Comparison of ENCODE assay signal across 25 cellular contexts in genomic region chr16:67167588-67167987, GRCh38. TPM values are rescaled to one million over a fixed set of nuclear protein-coding genes. Genes with fewer than 3 reads are reported as not detected.
A peak's percentile ranks its signal among the peaks of the same experiment; 100 is the strongest.
DNase-seq lines count a peak whose midpoint lies in the region; ATAC-seq, FAIRE-seq and TF ChIP-seq lines count a peak whose summit lies in the region.
"Had no signal": no experiment of that assay in that cellular context is flagged by ENCODE, and none has a peak within 500 bp of the region (broad histone marks: within the 10 kb centered on the region; RNA-seq: fewer than 3 reads in every experiment).

No MANE protein-coding gene starts in this region.

- POLR2A ChIA-PET in K562 (lab: Yijun Ruan, JAX): no interaction called here

- WGBS in right cardiac atrium: 91% methylated on average over 7 of the region's 7 CpGs
- WGBS in K562 (ENCODE audit: insufficient coverage, low coverage, missing lambda C conversion rate): 77% methylated on average over 6 of the region's 7 CpGs
- no CpG with 5 or more reads among the region's 7 CpGs for WGBS in trophoblast cell (ENCODE audit: extremely low coverage, insufficient coverage, insufficient read length)
- WGBS in transverse colon (ENCODE audit: low coverage in 1 of 2), 2 donors: 91% methylated on average over 7 of the region's 7 CpGs; no CpG with 5 or more reads in 1 of the 2 donors

- H3K27ac ChIP-seq in right cardiac atrium (ENCODE audit: low read length) (no peak overlapping the region), K562 (ENCODE audit: extremely low read depth, low read depth, low read length) (no peak overlapping the region), trophoblast cell (ENCODE audit: low read depth, low read length) (no peak overlapping the region), transverse colon (no peak overlapping the region)
- H3K27ac ChIP-seq: BLaER1 treated with 17β-estradiol and CSF1 and Interleukin-3, amounts not matched to agents 10 nM and 100 nM; SK-N-MC had no signal

- no peaks in the 10 kb centered on the region for H3K9me3 ChIP-seq in right cardiac atrium (ENCODE audit: control insufficient read depth, low read length)
- no peaks in the 10 kb centered on the region for H3K9me3 ChIP-seq in K562 (replicated peaks; ENCODE audit: control insufficient read depth, insufficient read depth, low read depth, low read length)
- peaks cover 11% of the 10 kb centered on the region for H3K9me3 ChIP-seq in trophoblast cell (ENCODE audit: insufficient read depth, low read depth, low read length)
- H3K9me3 ChIP-seq in transverse colon: no peaks in the 10 kb centered on the region
- H3K9me3 ChIP-seq: A549; BLaER1 treated with 17β-estradiol and CSF1 and Interleukin-3, amounts not matched to agents 10 nM and 100 nM; Caco-2; HAP-1; MG63 had no signal

- peaks cover 11% of the 10 kb centered on the region; the same call in 2 of the 3 replicates for H3K36me3 ChIP-seq in K562 (ENCODE audit: control insufficient read depth, insufficient read depth, low read length)
- H3K36me3 ChIP-seq in trophoblast cell (ENCODE audit: control insufficient read depth in 1 of 2, insufficient read depth in 2 of 2, low read length in 2 of 2): no peaks in the 10 kb centered on the region
- no peaks in the 10 kb centered on the region for H3K36me3 ChIP-seq in transverse colon
- H3K36me3 ChIP-seq: BLaER1 treated with 17β-estradiol and CSF1 and Interleukin-3, amounts not matched to agents 10 nM and 100 nM; HAP-1; MG63 had no signal

- no peak overlapping the region for H3K14ac ChIP-seq in trophoblast cell (ENCODE audit: low read length)

- H3K79me1 ChIP-seq in trophoblast cell (ENCODE audit: low read length): peaks cover 5% of the 10 kb centered on the region

- no peak overlapping the region for H3K18ac ChIP-seq in trophoblast cell (ENCODE audit: low read length)

- no peak overlapping the region for H2BK12ac ChIP-seq in trophoblast cell (ENCODE audit: low read length)

- peak; percentile 15 to 55 (median 42) for DNase-seq in right cardiac atrium
- DNase-seq in Right ventricle myocardium superior: no peak
- DNase-seq in K562 (ENCODE audit: extremely low read depth in 1 of 4, low spot score in 3 of 4): no peak
- no peak for DNase-seq in trophoblast cell
- peak; percentile 6 for DNase-seq in transverse colon
- DNase-seq in stimulated activated naive CD4-positive, alpha-beta T cell (lab: John Stamatoyannopoulos, UW): no peak
- no peak for DNase-seq in NCI-H1105 treated with DMSO at 0.1 percent for 48 hours (lab: John Stamatoyannopoulos, UW)
- no peak for DNase-seq in epidermal melanocyte (ENCODE audit: insufficient read length, low spot score)
- DNase-seq: AML-193; Caco-2; CD4-positive, alpha-beta memory T cell; GOT3; KG1; MG63; NCI-H1694; NCI-H2029 treated with DMSO at 0.1 percent for 48 hours; NCI-H446 treated with DMSO at 0.1 percent for 48 hours; NCI-H82; RPMI8226; SIG-M5 had no signal

- no peaks in the 10 kb centered on the region for H4K20me1 ChIP-seq in K562 (replicated peaks; ENCODE audit: control insufficient read depth, insufficient read depth, low read length)

- no peaks in the 10 kb centered on the region; the same call in 2 of the 3 replicates for H3K79me2 ChIP-seq in K562 (ENCODE audit: control insufficient read depth, insufficient read depth, low read length)
- H3K79me2 ChIP-seq in trophoblast cell (ENCODE audit: control insufficient read depth, insufficient read depth, low read length, poor library complexity): peaks cover 1% of the 10 kb centered on the region

- H2AFZ ChIP-seq in K562 (ENCODE audit: low read depth, low read length) (no peak overlapping the region), trophoblast cell (ENCODE audit: insufficient read depth, low read length, poor library complexity) (no peak overlapping the region)

- TF ChIP-seq POLR2A in K562 (conservative IDR thresholded peaks at IDR 0.05): no peak
- no peak for TF ChIP-seq POLR2A in transverse colon (IDR thresholded peaks at IDR 0.05)

- no peak overlapping the region for H2BK5ac ChIP-seq in trophoblast cell (ENCODE audit: low read depth, low read length, poor library complexity)

- TF ChIP-seq RAD21 in K562 (CRISPR knock-in tag; conservative IDR thresholded peaks at IDR 0.05 in 1 of 2, IDR thresholded peaks at IDR 0.05 in 1 of 2): no peak

- no peak overlapping the region for H2BK120ac ChIP-seq in trophoblast cell (ENCODE audit: insufficient read depth, low read length, poor library complexity)

- TF ChIP-seq EP300 in K562 (IDR thresholded peaks at IDR 0.05; ENCODE audit: low read length) (no peak), transverse colon (IDR thresholded peaks at IDR 0.05; ENCODE audit: low read depth) (no peak)

- TF ChIP-seq CTCF in K562 (IDR thresholded peaks at IDR 0.05 in 2 of 3, conservative IDR thresholded peaks at IDR 0.05 in 1 of 3; ENCODE audit: insufficient read depth in 2 of 3, low read depth in 1 of 3, low read length in 3 of 3) (no peak), transverse colon (IDR thresholded peaks at IDR 0.05) (no peak)

- H3K4ac ChIP-seq in trophoblast cell (ENCODE audit: low read depth, low read length): no peak overlapping the region

- ATAC-seq in right cardiac atrium: no peak
- ATAC-seq in Right ventricle myocardium superior (ENCODE audit: poor library complexity): no peak
- ATAC-seq in K562: no peak
- ATAC-seq: A549 had no signal

- H4K12ac ChIP-seq in trophoblast cell (ENCODE audit: low read depth, low read length): no peak overlapping the region

- H3K4me1 ChIP-seq in right cardiac atrium (ENCODE audit: control insufficient read depth, insufficient read depth, low read length) (peaks cover 6% of the 10 kb centered on the region), K562 (replicated peaks in 1 of 2; ENCODE audit: control insufficient read depth in 2 of 2, insufficient read depth in 2 of 2, low read length in 2 of 2) (peaks cover 28 to 78% of the 10 kb centered on the region in 2 experiments), trophoblast cell (ENCODE audit: control insufficient read depth in 1 of 2, insufficient read depth in 2 of 2, low read length in 2 of 2) (peaks cover 20 to 31% of the 10 kb centered on the region in 2 experiments), transverse colon (peaks cover 15 to 62% (median 52%) of the 10 kb centered on the region in 4 donors)

- no peak for FAIRE-seq in K562 (lab: Jason Lieb, UNC)
- FAIRE-seq: A549, G401.6 had no signal

- intact Hi-C loops in right cardiac atrium (cut with DNase I): no loop called here
- intact Hi-C loops in Right ventricle myocardium superior (cut with DNase I): no loop called here
- intact Hi-C loops in K562 (cut with micrococcal nuclease): no loop called here
- intact Hi-C loops in transverse colon (cut with DNase I; ENCODE audit: low total_unique reads): no loop called here

- H2AK5ac ChIP-seq in trophoblast cell (ENCODE audit: low read length): no peak overlapping the region

- H3K9me1 ChIP-seq in K562 (ENCODE audit: control insufficient read depth, insufficient read depth, low read length): no peaks in the 10 kb centered on the region

- BruUV-seq in K562 (replicated peaks; lab: Mats Ljungman, UMichigan): no TSS peak

- H4K8ac ChIP-seq in trophoblast cell (ENCODE audit: low read depth, low read length): no peak overlapping the region

- H3K27me3 ChIP-seq in right cardiac atrium (ENCODE audit: control insufficient read depth, insufficient read depth) (no peaks in the 10 kb centered on the region), K562 (ENCODE audit: control insufficient read depth in 2 of 2, insufficient read depth in 2 of 2, low read length in 2 of 2) (no peaks in the 10 kb centered on the region), trophoblast cell (ENCODE audit: insufficient read depth, low read length) (peaks cover 66% of the 10 kb centered on the region), transverse colon (peaks cover 43% of the 10 kb centered on the region)
- H3K27me3 ChIP-seq: MG63 had no signal

- H3K23ac ChIP-seq in trophoblast cell (ENCODE audit: low read length): no peak overlapping the region

- in situ Hi-C loops in K562 (cut with MboI): loop anchor here (25.0 kb wide), 1 partner anchor 205 kb away; the partner anchor contains the start of gene CES3
- in situ Hi-C loops in transverse colon (cut with MboI; ENCODE audit: low pct_ligation_motif_present in 1 of 4, low pct_unique_long_range_greater_than_20kb in 1 of 4, low sequenced_read_pairs in 3 of 4): loop anchor here in 2 of 4 donors (25.0 kb wide), 2 partner anchors 180 to 205 kb away; partner anchors contain the start of genes CES3 (in 1 of the 2) and CES4A (in 1 of the 2)

- H3K4me2 ChIP-seq in K562 (ENCODE audit: insufficient read depth, low read length): no peak overlapping the region
- H3K4me2 ChIP-seq in trophoblast cell (ENCODE audit: low read length): no peak overlapping the region
- H3K4me2 ChIP-seq: A549 had no signal

- H3K9ac ChIP-seq in K562 (ENCODE audit: insufficient read depth in 1 of 2, low read depth in 2 of 2, low read length in 2 of 2) (0 out of 4 replicates have a peak overlapping the region, but pooled peaks of 1 of the 2 experiments have one; percentile 14), trophoblast cell (ENCODE audit: low read length) (no peak overlapping the region)

- CTCF ChIA-PET in K562 (lab: Yijun Ruan, JAX; ENCODE audit: low intra/inter-chr PET ratio): no interaction called here

- H4K91ac ChIP-seq in trophoblast cell (ENCODE audit: low read depth, low read length): no peak overlapping the region

- no peak overlapping the region for H3K4me3 ChIP-seq in right cardiac atrium (ENCODE audit: low read length)
- no peak overlapping the region for H3K4me3 ChIP-seq in K562
- peak overlapping the region; percentile 14 for H3K4me3 ChIP-seq in trophoblast cell (ENCODE audit: low read depth, low read length)
- no peak overlapping the region for H3K4me3 ChIP-seq in transverse colon
- H3K4me3 ChIP-seq: A549; BLaER1 treated with 17β-estradiol and CSF1 and Interleukin-3, amounts not matched to agents 10 nM and 100 nM; HAP-1; MG63; SK-N-MC had no signal

RNA-seq across cellular contexts. Expression of gene NOL3, which starts 2.8 kb away (rescaled TPM):
- 100 to 1,000 TPM in 3 of 4 donors, 10 to 100 TPM in 1; 67.5 to 125 (median 107) TPM for total RNA-seq in right cardiac atrium
- 133 TPM for polyA plus RNA-seq in right cardiac atrium
- 105 TPM for total RNA-seq in Right ventricle myocardium superior
- 81.0 and 88.7 TPM in 2 replicates for total RNA-seq in K562 (2011; cell fraction: chromatin; rRNA removed; ENCODE audit: low replicate concordance)
- total RNA-seq in K562 (2011; cell fraction: nucleolus; rRNA removed): 34.7 and 39.7 TPM in 2 replicates
- 64.6 and 93.4 TPM in 2 replicates for total RNA-seq in K562 (2011; cell fraction: nucleoplasm; rRNA removed)
- total RNA-seq in K562 (2014; rRNA removed): 5.4 and 8.3 TPM in 2 replicates
- total RNA-seq in K562 (2014; rRNA removed; fragmentation: Illumina TruSeq; extraction: Trizol): 3.4 and 4.3 TPM in 2 replicates
- 4.1 and 5.0 TPM in 2 replicates for total RNA-seq in K562 (2015; rRNA removed; fragmentation: Illumina TruSeq; extraction: Trizol)
- total RNA-seq in K562 (2021): 7.0 and 9.3 TPM in 2 replicates
- polyA plus RNA-seq in K562 (2011; rRNA removed): 8.4 and 13.5 TPM in 2 replicates
- polyA plus RNA-seq in K562 (2011; cell fraction: cytosol; rRNA removed): 5.8 and 7.2 TPM in 2 replicates
- polyA plus RNA-seq in K562 (2011; cell fraction: nucleus; rRNA removed): 50.0 and 53.8 TPM in 2 replicates
- 19.1 and 59.4 TPM in 2 replicates for polyA plus RNA-seq in K562 (2012)
- 7.6 and 8.2 TPM in 2 replicates for polyA plus RNA-seq in K562 (2014; fragmentation: Illumina TruSeq; extraction: Trizol)
- polyA plus RNA-seq in K562 (2014; fragmentation: Nextera tagmentation; extraction: Ambion mirVana): under 1 TPM; 0.45 to 0.69 TPM
- 12.2 and 14.0 TPM in 2 replicates for polyA plus RNA-seq in K562 (2014; rRNA removed)
- 3.4 and 5.6 TPM in 2 replicates for polyA minus RNA-seq in K562 (2011; rRNA and poly(A)+ RNA removed)
- polyA minus RNA-seq in K562 (2011; cell fraction: cytosol; rRNA and poly(A)+ RNA removed): 1.9 and 2.5 TPM in 2 replicates
- 5.4 and 10.3 TPM in 2 replicates for polyA minus RNA-seq in K562 (2011; cell fraction: nucleus; rRNA and poly(A)+ RNA removed)
- 4.9 and 5.2 TPM in 2 replicates for polyA plus RNA-seq in trophoblast cell (2013)
- 10 to 100 TPM; 39.5 to 65.9 (median 41.2) TPM for total RNA-seq in transverse colon

RNA-seq across cellular contexts. Expression of gene HSF4, which starts 3.0 kb away (rescaled TPM):
- total RNA-seq in right cardiac atrium: 10 to 100 TPM; 29.7 to 92.2 (median 60.3) TPM
- 36.6 TPM for polyA plus RNA-seq in right cardiac atrium
- 62.9 TPM for total RNA-seq in Right ventricle myocardium superior
- total RNA-seq in K562 (2011; cell fraction: chromatin; rRNA removed; ENCODE audit: low replicate concordance): 143 and 358 TPM in 2 replicates
- total RNA-seq in K562 (2011; cell fraction: nucleolus; rRNA removed): 185 and 204 TPM in 2 replicates
- total RNA-seq in K562 (2011; cell fraction: nucleoplasm; rRNA removed): 149 and 156 TPM in 2 replicates
- 8.3 and 13.2 TPM in 2 replicates for total RNA-seq in K562 (2014; rRNA removed)
- total RNA-seq in K562 (2014; rRNA removed; fragmentation: Illumina TruSeq; extraction: Trizol): 3.4 and 5.3 TPM in 2 replicates
- total RNA-seq in K562 (2015; rRNA removed; fragmentation: Illumina TruSeq; extraction: Trizol): 9.7 and 9.8 TPM in 2 replicates
- 22.6 and 25.2 TPM in 2 replicates for total RNA-seq in K562 (2021)
- 7.3 and 19.2 TPM in 2 replicates for polyA plus RNA-seq in K562 (2011; rRNA removed)
- 8.5 and 10.2 TPM in 2 replicates for polyA plus RNA-seq in K562 (2011; cell fraction: cytosol; rRNA removed)
- 197 and 252 TPM in 2 replicates for polyA plus RNA-seq in K562 (2011; cell fraction: nucleus; rRNA removed)
- polyA plus RNA-seq in K562 (2012): 28.8 and 44.0 TPM in 2 replicates
- polyA plus RNA-seq in K562 (2014; fragmentation: Illumina TruSeq; extraction: Trizol): 9.2 and 12.8 TPM in 2 replicates
- under 1 TPM in 1 of 2 experiments, not detected in 1; 0.50 TPM for polyA plus RNA-seq in K562 (2014; fragmentation: Nextera tagmentation; extraction: Ambion mirVana)
- polyA plus RNA-seq in K562 (2014; rRNA removed): 21.4 and 35.4 TPM in 2 replicates
- 1.5 and 4.8 TPM in 2 replicates for polyA minus RNA-seq in K562 (2011; rRNA and poly(A)+ RNA removed)
- polyA minus RNA-seq in K562 (2011; cell fraction: cytosol; rRNA and poly(A)+ RNA removed): 3.6 and 5.6 TPM in 2 replicates
- polyA minus RNA-seq in K562 (2011; cell fraction: nucleus; rRNA and poly(A)+ RNA removed): 25.0 and 38.5 TPM in 2 replicates
- polyA plus RNA-seq in trophoblast cell (2013): 4.6 and 5.1 TPM in 2 replicates
- 100 to 1,000 TPM in 1 of 4 donors, 10 to 100 TPM in 3; 29.5 to 136 (median 76.6) TPM for total RNA-seq in transverse colon

RNA-seq across cellular contexts. Expression of gene FBXL8, which starts 7.8 kb away (rescaled TPM):
- total RNA-seq in right cardiac atrium (10 to 100 TPM in 2 of 4 donors, 1 to 10 TPM in 2; 7.7 to 13.9 (median 9.9) TPM), Right ventricle myocardium superior (9.5 TPM), K562 (2014; rRNA removed) (12.5 and 14.5 TPM in 2 replicates), K562 (2014; rRNA removed; fragmentation: Illumina TruSeq; extraction: Trizol) (4.0 and 4.7 TPM in 2 replicates), K562 (2015; rRNA removed; fragmentation: Illumina TruSeq; extraction: Trizol) (5.4 and 5.8 TPM in 2 replicates), K562 (2021) (17.6 and 22.1 TPM in 2 replicates), transverse colon (10 to 100 TPM; 30.0 to 91.1 (median 55.1) TPM)
- polyA plus RNA-seq in right cardiac atrium (9.8 TPM), K562 (2011; rRNA removed) (10.9 and 18.2 TPM in 2 replicates), K562 (2014; fragmentation: Illumina TruSeq; extraction: Trizol) (4.4 and 7.4 TPM in 2 replicates), K562 (2014; fragmentation: Nextera tagmentation; extraction: Ambion mirVana) (under 1 TPM in 1 of 2 experiments, not detected in 1; 0.08 TPM), K562 (2014; rRNA removed) (28.2 and 28.8 TPM in 2 replicates)
- total RNA-seq in K562 (2011; cell fraction: chromatin; rRNA removed; ENCODE audit: low replicate concordance): 108 and 283 TPM in 2 replicates
- 168 and 184 TPM in 2 replicates for total RNA-seq in K562 (2011; cell fraction: nucleolus; rRNA removed)
- total RNA-seq in K562 (2011; cell fraction: nucleoplasm; rRNA removed): 119 and 131 TPM in 2 replicates
- polyA plus RNA-seq in K562 (2011; cell fraction: cytosol; rRNA removed): 11.7 and 21.7 TPM in 2 replicates
- 80.6 and 125 TPM in 2 replicates for polyA plus RNA-seq in K562 (2011; cell fraction: nucleus; rRNA removed)
- 12.5 and 25.8 TPM in 2 replicates for polyA plus RNA-seq in K562 (2012)
- polyA minus RNA-seq in K562 (2011; rRNA and poly(A)+ RNA removed): 2.8 and 5.3 TPM in 2 replicates
- 4.2 and 5.6 TPM in 2 replicates for polyA minus RNA-seq in K562 (2011; cell fraction: cytosol; rRNA and poly(A)+ RNA removed)
- polyA minus RNA-seq in K562 (2011; cell fraction: nucleus; rRNA and poly(A)+ RNA removed): 22.2 and 24.5 TPM in 2 replicates
- 3.0 and 3.5 TPM in 2 replicates for polyA plus RNA-seq in trophoblast cell (2013)

RNA-seq across cellular contexts. Expression of gene TRADD, which starts 7.9 kb away (rescaled TPM):
- total RNA-seq in right cardiac atrium (10 to 100 TPM in 2 of 4 donors, 1 to 10 TPM in 2; 9.0 to 11.1 (median 9.8) TPM), Right ventricle myocardium superior (9.0 TPM), K562 (2014; rRNA removed) (11.9 and 18.0 TPM in 2 replicates), K562 (2014; rRNA removed; fragmentation: Illumina TruSeq; extraction: Trizol) (2.9 and 3.0 TPM in 2 replicates), K562 (2015; rRNA removed; fragmentation: Illumina TruSeq; extraction: Trizol) (5.4 and 5.6 TPM in 2 replicates), K562 (2021) (11.8 and 12.2 TPM in 2 replicates), transverse colon (10 to 100 TPM; 32.2 to 74.8 (median 42.0) TPM)
- polyA plus RNA-seq in right cardiac atrium (8.7 TPM), K562 (2011; rRNA removed) (8.3 and 8.8 TPM in 2 replicates), K562 (2014; fragmentation: Illumina TruSeq; extraction: Trizol) (3.0 and 5.2 TPM in 2 replicates), K562 (2014; fragmentation: Nextera tagmentation; extraction: Ambion mirVana) (1 to 10 TPM in 1 of 2 experiments, under 1 TPM in 1; 0.76 to 1.7 TPM), K562 (2014; rRNA removed) (14.6 and 17.1 TPM in 2 replicates)
- 5.6 and 25.1 TPM in 2 replicates for total RNA-seq in K562 (2011; cell fraction: chromatin; rRNA removed; ENCODE audit: low replicate concordance)
- 16.8 and 18.2 TPM in 2 replicates for total RNA-seq in K562 (2011; cell fraction: nucleolus; rRNA removed)
- 10.2 and 12.4 TPM in 2 replicates for total RNA-seq in K562 (2011; cell fraction: nucleoplasm; rRNA removed)
- 9.2 and 19.6 TPM in 2 replicates for polyA plus RNA-seq in K562 (2011; cell fraction: cytosol; rRNA removed)
- 21.1 and 36.4 TPM in 2 replicates for polyA plus RNA-seq in K562 (2011; cell fraction: nucleus; rRNA removed)
- polyA plus RNA-seq in K562 (2012): 13.6 and 18.6 TPM in 2 replicates
- 0.69 and 1.9 TPM in 2 replicates for polyA minus RNA-seq in K562 (2011; rRNA and poly(A)+ RNA removed)
- polyA minus RNA-seq in K562 (2011; cell fraction: cytosol; rRNA and poly(A)+ RNA removed): 4.7 and 4.9 TPM in 2 replicates
- 4.3 and 5.3 TPM in 2 replicates for polyA minus RNA-seq in K562 (2011; cell fraction: nucleus; rRNA and poly(A)+ RNA removed)
- 4.8 and 5.4 TPM in 2 replicates for polyA plus RNA-seq in trophoblast cell (2013)

RNA-seq across cellular contexts. Expression of gene MATCAP1, which starts 16.2 kb away (rescaled TPM):
- total RNA-seq in right cardiac atrium: 10 to 100 TPM; 16.2 to 22.9 (median 17.2) TPM
- 14.8 TPM for polyA plus RNA-seq in right cardiac atrium
- 7.7 TPM for total RNA-seq in Right ventricle myocardium superior
- 49.6 and 111 TPM in 2 replicates for total RNA-seq in K562 (2011; cell fraction: chromatin; rRNA removed; ENCODE audit: low replicate concordance)
- total RNA-seq in K562 (2011; cell fraction: nucleolus; rRNA removed): 67.4 and 83.6 TPM in 2 replicates
- total RNA-seq in K562 (2011; cell fraction: nucleoplasm; rRNA removed): 53.7 and 59.5 TPM in 2 replicates
- 10.3 and 13.2 TPM in 2 replicates for total RNA-seq in K562 (2014; rRNA removed)
- total RNA-seq in K562 (2014; rRNA removed; fragmentation: Illumina TruSeq; extraction: Trizol): 5.6 and 6.0 TPM in 2 replicates
- total RNA-seq in K562 (2015; rRNA removed; fragmentation: Illumina TruSeq; extraction: Trizol): 9.2 and 9.9 TPM in 2 replicates
- 16.6 and 16.9 TPM in 2 replicates for total RNA-seq in K562 (2021)
- polyA plus RNA-seq in K562 (2011; rRNA removed): 13.4 and 17.8 TPM in 2 replicates
- polyA plus RNA-seq in K562 (2011; cell fraction: cytosol; rRNA removed): 19.3 and 25.9 TPM in 2 replicates
- 127 and 197 TPM in 2 replicates for polyA plus RNA-seq in K562 (2011; cell fraction: nucleus; rRNA removed)
- 18.3 and 21.0 TPM in 2 replicates for polyA plus RNA-seq in K562 (2012)
- polyA plus RNA-seq in K562 (2014; fragmentation: Illumina TruSeq; extraction: Trizol): 10.6 and 12.0 TPM in 2 replicates
- polyA plus RNA-seq in K562 (2014; fragmentation: Nextera tagmentation; extraction: Ambion mirVana): 1 to 10 TPM; 3.4 to 3.8 TPM
- 20.5 and 27.5 TPM in 2 replicates for polyA plus RNA-seq in K562 (2014; rRNA removed)
- polyA minus RNA-seq in K562 (2011; rRNA and poly(A)+ RNA removed): 5.0 and 6.0 TPM in 2 replicates
- polyA minus RNA-seq in K562 (2011; cell fraction: cytosol; rRNA and poly(A)+ RNA removed): 5.5 and 9.5 TPM in 2 replicates
- polyA minus RNA-seq in K562 (2011; cell fraction: nucleus; rRNA and poly(A)+ RNA removed): 28.1 and 37.3 TPM in 2 replicates
- polyA plus RNA-seq in trophoblast cell (2013): 14.8 and 15.3 TPM in 2 replicates
- 100 to 1,000 TPM in 1 of 4 donors, 10 to 100 TPM in 3; 27.6 to 220 (median 32.5) TPM for total RNA-seq in transverse colon

Comparison
In these comparisons a context has a peak if more than half of its experiments do, and no peak if none do; other contexts are left out.
1. DNase-seq: peak in right cardiac atrium (3 of 3) and transverse colon (single experiment); none in Right ventricle myocardium superior (single experiment), K562 (0 of 4), trophoblast cell (0 of 2), stimulated activated naive CD4-positive, alpha-beta T cell (0 of 6), NCI-H1105 treated with DMSO at 0.1 percent for 48 hours (single experiment) and epidermal melanocyte (single experiment).